ENCODE assay signal across 12 cellular contexts in the genomic region with DNA sequence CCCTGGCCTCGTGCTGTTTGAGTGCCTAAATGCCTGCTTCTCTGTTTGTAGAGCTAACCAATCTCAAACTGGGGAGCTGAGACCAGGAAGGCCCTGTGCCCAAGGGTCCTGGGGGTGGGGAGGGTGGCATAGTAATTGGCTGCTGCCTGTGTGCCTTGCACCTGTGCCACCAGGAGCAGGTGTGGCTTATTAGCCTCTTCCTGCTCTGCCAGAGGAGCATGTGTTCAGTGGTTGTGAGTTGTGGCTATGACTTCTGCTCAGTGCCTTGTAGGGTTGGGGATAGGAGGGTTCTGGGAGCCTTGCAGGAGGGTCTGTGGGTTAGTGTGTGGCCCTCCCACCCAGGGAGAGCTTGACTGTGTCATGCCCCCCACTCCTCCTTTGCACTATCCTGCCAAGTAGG.
A peak's percentile ranks its signal among the peaks of the same experiment; 100 is the strongest.
DNase-seq lines count a peak whose midpoint lies in the region; ATAC-seq and TF ChIP-seq lines count a peak whose summit lies in the region.
"Had no signal": no experiment of that assay in that cellular context is flagged by ENCODE, and none has a peak within 500 bp of the region (broad histone marks: within the 10 kb centered on the region; RNA-seq: fewer than 3 reads in every experiment).

No MANE protein-coding gene starts in this region.

- H3K4me1 Mint-ChIP-seq in activated naive CD8-positive, alpha-beta T cell (ENCODE audit: low read depth): peaks cover 95% of the 10 kb centered on the region
- H3K4me1 Mint-ChIP-seq in activated naive CD8-positive, alpha-beta T cell treated with anti-CD3 and anti-CD28 coated beads, Interleukin-2, amount 50 U/mL, for 24 hours: peaks cover 88% of the 10 kb centered on the region

- H3K36me3 Mint-ChIP-seq in activated naive CD8-positive, alpha-beta T cell: no peaks in the 10 kb centered on the region
- H3K36me3 Mint-ChIP-seq in activated naive CD8-positive, alpha-beta T cell treated with anti-CD3 and anti-CD28 coated beads, Interleukin-2, amount 50 U/mL, for 24 hours (ENCODE audit: low read depth): no peaks in the 10 kb centered on the region

- H3K27ac Mint-ChIP-seq in activated naive CD8-positive, alpha-beta T cell: peak overlapping the region; percentile 13
- no peak overlapping the region for H3K27ac Mint-ChIP-seq in activated naive CD8-positive, alpha-beta T cell treated with anti-CD3 and anti-CD28 coated beads, Interleukin-2, amount 50 U/mL, for 24 hours

- no peak for TF ChIP-seq EP300 in upper lobe of left lung (IDR thresholded peaks at IDR 0.05)

- no peaks in the 10 kb centered on the region for H3K27me3 Mint-ChIP-seq in activated naive CD8-positive, alpha-beta T cell
- no peaks in the 10 kb centered on the region for H3K27me3 Mint-ChIP-seq in activated naive CD8-positive, alpha-beta T cell treated with anti-CD3 and anti-CD28 coated beads, Interleukin-2, amount 50 U/mL, for 24 hours

- peak overlapping the region; percentile 60 for H3K4me3 Mint-ChIP-seq in activated naive CD8-positive, alpha-beta T cell
- H3K4me3 Mint-ChIP-seq in activated naive CD8-positive, alpha-beta T cell treated with anti-CD3 and anti-CD28 coated beads, Interleukin-2, amount 50 U/mL, for 24 hours: no peak overlapping the region

- H3K27me3 ChIP-seq in adipocyte (replicated peaks; ENCODE audit: control insufficient read depth, insufficient read depth, low read length) (no peaks in the 10 kb centered on the region), muscle layer of duodenum (ENCODE audit: low read depth, low read length) (no peaks in the 10 kb centered on the region), upper lobe of left lung (no peaks in the 10 kb centered on the region)

- no peak for DNase-seq in activated naive CD8-positive, alpha-beta T cell treated with anti-CD3 and anti-CD28 coated beads, Interleukin-2, amount 50 U/mL, for 24 hours
- DNase-seq in adipocyte (ENCODE audit: low read depth) (no peak), upper lobe of left lung (no peak), GM20000 (ENCODE audit: low spot score) (no peak)
- no peak for DNase-seq in stimulated activated naive CD4-positive, alpha-beta T cell treated with Interleukin-2 at 50 U/mL for 16 hours (lab: John Stamatoyannopoulos, UW)
- DNase-seq: activated CD8-positive, alpha-beta memory T cell treated with anti-CD3 and anti-CD28 coated beads, Interleukin-2, amount 50 U/mL, for 4 hours; NCI-H1048; retina; stimulated activated CD8-positive, alpha-beta memory T cell treated with anti-CD3 and anti-CD28 coated beads, Interleukin-4, amount 100 ng/mL, for 48 hours had no signal

- ATAC-seq in activated naive CD8-positive, alpha-beta T cell treated with anti-CD3 and anti-CD28 coated beads, Interleukin-2, amount 50 U/mL, for 24 hours: no peak
- ATAC-seq in upper lobe of left lung (ENCODE audit: low FRiP score in 2 of 2): no peak
- ATAC-seq in GM21786 (IDR thresholded peaks at IDR 0.05; ENCODE audit: unreplicated experiment): no peak

- H3K9me3 ChIP-seq in adipocyte (ENCODE audit: control insufficient read depth, low read length): no peaks in the 10 kb centered on the region
- H3K9me3 ChIP-seq in muscle layer of duodenum (ENCODE audit: control insufficient read depth in 1 of 2, low read length in 2 of 2): no peaks in the 10 kb centered on the region
- no peaks in the 10 kb centered on the region for H3K9me3 ChIP-seq in upper lobe of left lung

- 70 to 79% methylated on average over 1 of the region's 1 CpG for WGBS in upper lobe of left lung, 2 donors

- H3K27ac ChIP-seq in muscle layer of duodenum (ENCODE audit: low read length): peak overlapping the region; percentile 97
- peak overlapping the region; percentile 95 to 99 (median 96) for H3K27ac ChIP-seq in upper lobe of left lung

- peaks cover 97% of the 10 kb centered on the region for H3K4me1 ChIP-seq in adipocyte (ENCODE audit: control insufficient read depth, insufficient read depth, low read length)
- peaks cover 63 to 83% of the 10 kb centered on the region in 2 donors for H3K4me1 ChIP-seq in muscle layer of duodenum (ENCODE audit: control insufficient read depth in 1 of 2, insufficient read depth in 2 of 2, low read length in 2 of 2)
- peaks cover 98 to 100% (median 99%) of the 10 kb centered on the region in 4 donors for H3K4me1 ChIP-seq in upper lobe of left lung

- peaks cover 30% of the 10 kb centered on the region for H3K36me3 ChIP-seq in adipocyte (ENCODE audit: control insufficient read depth, insufficient read depth, low read length, severe bottlenecking)
- H3K36me3 ChIP-seq in muscle layer of duodenum (ENCODE audit: control insufficient read depth in 1 of 2, insufficient read depth in 2 of 2, low read length in 2 of 2): no peaks in the 10 kb centered on the region
- peaks cover 0 to 33% (median 1%) of the 10 kb centered on the region in 4 donors for H3K36me3 ChIP-seq in upper lobe of left lung

- TF ChIP-seq POLR2A in upper lobe of left lung (IDR thresholded peaks at IDR 0.05): no peak

- TF ChIP-seq CTCF in upper lobe of left lung (IDR thresholded peaks at IDR 0.05) (no peak), GM20000 (IDR thresholded peaks at IDR 0.05; ENCODE audit: extremely low read depth, missing control alignments) (no peak)

- H3K9me3 Mint-ChIP-seq in activated naive CD8-positive, alpha-beta T cell (ENCODE audit: low read depth): no peaks in the 10 kb centered on the region
- no peaks in the 10 kb centered on the region for H3K9me3 Mint-ChIP-seq in activated naive CD8-positive, alpha-beta T cell treated with anti-CD3 and anti-CD28 coated beads, Interleukin-2, amount 50 U/mL, for 24 hours

- peak overlapping the region; percentile 95 for H3K9ac ChIP-seq in adipocyte (ENCODE audit: low read length)

- no peak overlapping the region for H3K4me3 ChIP-seq in adipocyte (ENCODE audit: low read length)
- peak overlapping the region in 1 of 2 donors; percentile 8 for H3K4me3 ChIP-seq in muscle layer of duodenum (ENCODE audit: low read depth in 1 of 2, low read length in 2 of 2)
- no peak overlapping the region for H3K4me3 ChIP-seq in upper lobe of left lung
